In the genomic region with DNA sequence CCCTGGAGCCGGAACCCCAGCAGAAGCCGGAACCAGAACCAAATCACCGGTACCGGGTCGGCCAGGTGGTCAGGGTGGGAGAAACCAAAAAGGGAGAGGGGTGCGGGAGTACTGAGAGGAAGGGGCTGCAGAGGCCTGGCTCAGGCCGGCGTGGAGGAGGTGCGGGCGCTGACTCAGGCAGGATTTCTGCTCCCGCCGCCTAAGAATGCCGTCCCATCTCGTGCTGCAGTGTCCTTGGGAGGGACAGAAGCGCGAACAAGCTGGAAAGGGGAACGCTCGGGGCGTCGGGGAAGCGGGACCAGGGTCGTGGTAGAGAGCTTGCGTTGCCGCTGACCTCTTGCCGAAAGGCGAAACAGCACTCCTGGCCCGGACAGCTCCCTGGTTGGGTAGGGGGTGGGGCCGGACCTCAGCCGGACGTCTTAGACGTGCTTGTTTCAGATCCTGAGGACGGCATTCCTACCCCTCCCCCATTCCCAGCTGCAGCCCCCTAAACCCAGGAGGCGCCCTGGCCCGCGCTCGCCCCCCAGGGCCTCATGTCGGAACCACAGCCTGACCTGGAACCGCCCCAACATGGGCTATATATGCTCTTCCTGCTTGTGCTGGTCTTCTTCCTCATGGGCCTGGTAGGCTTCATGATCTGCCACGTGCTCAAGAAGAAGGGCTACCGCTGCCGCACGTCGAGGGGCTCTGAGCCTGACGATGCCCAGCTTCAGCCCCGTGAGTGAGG, we compare ENCODE assay signal across 8 cellular contexts. TPM values are rescaled to one million over a fixed set of nuclear protein-coding genes. Genes with fewer than 3 reads are reported as not detected.
A peak's percentile ranks its signal among the peaks of the same experiment; 100 is the strongest.
DNase-seq lines count a peak whose midpoint lies in the region; TF ChIP-seq lines count a peak whose summit lies in the region.

No MANE protein-coding gene starts in this region.

- H3K27ac ChIP-seq in HEK293 (ENCODE audit: extremely low read depth, low read depth, low read length), result no peak overlapping the region; the same call in 1 of the 2 replicates

- TF ChIP-seq CTCF in HEK293 (tag by site-specific recombination; IDR thresholded peaks at IDR 0.05), result no peak
- peak; percentile 49 for TF ChIP-seq CTCF in endothelial cell (IDR thresholded peaks at IDR 0.05; ENCODE audit: unreplicated experiment)

- H3K9me3 ChIP-seq in HEK293 (ENCODE audit: control insufficient read depth, insufficient read depth, low read depth, low read length), result no peaks in the 10 kb centered on the region
- no peaks in the 10 kb centered on the region for H3K9me3 ChIP-seq in mononuclear cell (ENCODE audit: low read depth, low read length)

- no peaks in the 10 kb centered on the region for H3K9me3 Mint-ChIP-seq in endothelial cell (ENCODE audit: unreplicated experiment)
- H3K9me3 Mint-ChIP-seq in stimulated activated naive CD8-positive, alpha-beta T cell treated with anti-CD3 and anti-CD28 coated beads, Interleukin-15, Interleukin-2, amounts not matched to agents 100 ng/mL and 50 ng/mL, for 24 hours, result no peaks in the 10 kb centered on the region

- DNase-seq in DMS53 treated with DMSO at 0.1 percent for 48 hours (lab: John Stamatoyannopoulos, UW; ENCODE audit: unreplicated experiment), result peak; percentile 32
- DNase-seq in NCI-H82 (lab: John Stamatoyannopoulos, UW), result peak; percentile 80
- DNase-seq in activated CD8-positive, alpha-beta memory T cell treated with anti-CD3 and anti-CD28 coated beads for 4 hours (ENCODE audit: low read depth in 2 of 2), result peak; percentile 31 to 38
- DNase-seq in endothelial cell (ENCODE audit: low spot score), result peak; percentile 84
- no peak for DNase-seq in NCI-H187 treated with DMSO at 0.1 percent for 48 hours (lab: John Stamatoyannopoulos, UW)

- H3K36me3 ChIP-seq in HEK293 (ENCODE audit: control insufficient read depth in 2 of 2, insufficient read depth in 1 of 2, low read length in 2 of 2), result peaks cover 10 to 32% of the 10 kb centered on the region in 2 experiments

- CTCF ChIA-PET in HEK293 (lab: Yijun Ruan, JAX), result interaction anchor here (0.5 to 12.5 kb wide), 7 partner anchors 18 to 1453 kb away, joined by 3 to 125 read pairs (median 4); a partner anchor contains a TSS

- H3K36me3 Mint-ChIP-seq in endothelial cell (ENCODE audit: low read depth, unreplicated experiment), result peaks cover 18% of the 10 kb centered on the region
- peaks cover 56% of the 10 kb centered on the region for H3K36me3 Mint-ChIP-seq in stimulated activated naive CD8-positive, alpha-beta T cell treated with anti-CD3 and anti-CD28 coated beads, Interleukin-15, Interleukin-2, amounts not matched to agents 100 ng/mL and 50 ng/mL, for 24 hours (ENCODE audit: low read depth)

- POLR2A ChIA-PET in HEK293 (lab: Yijun Ruan, JAX), result interaction anchor here (1.0 to 2.7 kb wide), 7 partner anchors 18 to 331 kb away, joined by 4 to 42 read pairs (median 9); a partner anchor contains a TSS

- H3K4me3 Mint-ChIP-seq in endothelial cell (ENCODE audit: unreplicated experiment), result peak overlapping the region; percentile 86
- peak overlapping the region; percentile 92 for H3K4me3 Mint-ChIP-seq in stimulated activated naive CD8-positive, alpha-beta T cell treated with anti-CD3 and anti-CD28 coated beads, Interleukin-15, Interleukin-2, amounts not matched to agents 100 ng/mL and 50 ng/mL, for 24 hours

- H3K27me3 Mint-ChIP-seq in endothelial cell (ENCODE audit: unreplicated experiment), result peaks cover 7% of the 10 kb centered on the region
- no peaks in the 10 kb centered on the region for H3K27me3 Mint-ChIP-seq in stimulated activated naive CD8-positive, alpha-beta T cell treated with anti-CD3 and anti-CD28 coated beads, Interleukin-15, Interleukin-2, amounts not matched to agents 100 ng/mL and 50 ng/mL, for 24 hours

- H3K4me1 ChIP-seq in HEK293 (ENCODE audit: control insufficient read depth, insufficient read depth, low read length), result peaks cover 6% of the 10 kb centered on the region
- peaks cover 44% of the 10 kb centered on the region for H3K4me1 ChIP-seq in mononuclear cell (ENCODE audit: insufficient read depth, low read length)

- H3K27ac Mint-ChIP-seq in endothelial cell (ENCODE audit: unreplicated experiment), result peak overlapping the region; percentile 48
- peak overlapping the region; percentile 90 for H3K27ac Mint-ChIP-seq in stimulated activated naive CD8-positive, alpha-beta T cell treated with anti-CD3 and anti-CD28 coated beads, Interleukin-15, Interleukin-2, amounts not matched to agents 100 ng/mL and 50 ng/mL, for 24 hours

- H3K4me1 Mint-ChIP-seq in endothelial cell (ENCODE audit: unreplicated experiment), result peaks cover 57% of the 10 kb centered on the region
- peaks cover 61% of the 10 kb centered on the region for H3K4me1 Mint-ChIP-seq in stimulated activated naive CD8-positive, alpha-beta T cell treated with anti-CD3 and anti-CD28 coated beads, Interleukin-15, Interleukin-2, amounts not matched to agents 100 ng/mL and 50 ng/mL, for 24 hours (ENCODE audit: low read depth)

- no peaks in the 10 kb centered on the region for H3K27me3 ChIP-seq in mononuclear cell (ENCODE audit: insufficient read depth, low read length)

- H3K4me3 ChIP-seq in HEK293 (ENCODE audit: low read depth, low read length) (peak overlapping the region; percentile 97), mononuclear cell (ENCODE audit: low read length) (peak overlapping the region; percentile 91)

TF ChIP-seq in HEK293, 187 proteins besides CTCF, POLR2A, EP300 and RAD21 (continues in another document):
- TF ChIP-seq, protein P1, sequence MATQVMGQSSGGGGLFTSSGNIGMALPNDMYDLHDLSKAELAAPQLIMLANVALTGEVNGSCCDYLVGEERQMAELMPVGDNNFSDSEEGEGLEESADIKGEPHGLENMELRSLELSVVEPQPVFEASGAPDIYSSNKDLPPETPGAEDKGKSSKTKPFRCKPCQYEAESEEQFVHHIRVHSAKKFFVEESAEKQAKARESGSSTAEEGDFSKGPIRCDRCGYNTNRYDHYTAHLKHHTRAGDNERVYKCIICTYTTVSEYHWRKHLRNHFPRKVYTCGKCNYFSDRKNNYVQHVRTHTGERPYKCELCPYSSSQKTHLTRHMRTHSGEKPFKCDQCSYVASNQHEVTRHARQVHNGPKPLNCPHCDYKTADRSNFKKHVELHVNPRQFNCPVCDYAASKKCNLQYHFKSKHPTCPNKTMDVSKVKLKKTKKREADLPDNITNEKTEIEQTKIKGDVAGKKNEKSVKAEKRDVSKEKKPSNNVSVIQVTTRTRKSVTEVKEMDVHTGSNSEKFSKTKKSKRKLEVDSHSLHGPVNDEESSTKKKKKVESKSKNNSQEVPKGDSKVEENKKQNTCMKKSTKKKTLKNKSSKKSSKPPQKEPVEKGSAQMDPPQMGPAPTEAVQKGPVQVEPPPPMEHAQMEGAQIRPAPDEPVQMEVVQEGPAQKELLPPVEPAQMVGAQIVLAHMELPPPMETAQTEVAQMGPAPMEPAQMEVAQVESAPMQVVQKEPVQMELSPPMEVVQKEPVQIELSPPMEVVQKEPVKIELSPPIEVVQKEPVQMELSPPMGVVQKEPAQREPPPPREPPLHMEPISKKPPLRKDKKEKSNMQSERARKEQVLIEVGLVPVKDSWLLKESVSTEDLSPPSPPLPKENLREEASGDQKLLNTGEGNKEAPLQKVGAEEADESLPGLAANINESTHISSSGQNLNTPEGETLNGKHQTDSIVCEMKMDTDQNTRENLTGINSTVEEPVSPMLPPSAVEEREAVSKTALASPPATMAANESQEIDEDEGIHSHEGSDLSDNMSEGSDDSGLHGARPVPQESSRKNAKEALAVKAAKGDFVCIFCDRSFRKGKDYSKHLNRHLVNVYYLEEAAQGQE (tag by site-specific recombination; IDR thresholded peaks at IDR 0.05), result peak; percentile 92
- TF ChIP-seq, protein P2, sequence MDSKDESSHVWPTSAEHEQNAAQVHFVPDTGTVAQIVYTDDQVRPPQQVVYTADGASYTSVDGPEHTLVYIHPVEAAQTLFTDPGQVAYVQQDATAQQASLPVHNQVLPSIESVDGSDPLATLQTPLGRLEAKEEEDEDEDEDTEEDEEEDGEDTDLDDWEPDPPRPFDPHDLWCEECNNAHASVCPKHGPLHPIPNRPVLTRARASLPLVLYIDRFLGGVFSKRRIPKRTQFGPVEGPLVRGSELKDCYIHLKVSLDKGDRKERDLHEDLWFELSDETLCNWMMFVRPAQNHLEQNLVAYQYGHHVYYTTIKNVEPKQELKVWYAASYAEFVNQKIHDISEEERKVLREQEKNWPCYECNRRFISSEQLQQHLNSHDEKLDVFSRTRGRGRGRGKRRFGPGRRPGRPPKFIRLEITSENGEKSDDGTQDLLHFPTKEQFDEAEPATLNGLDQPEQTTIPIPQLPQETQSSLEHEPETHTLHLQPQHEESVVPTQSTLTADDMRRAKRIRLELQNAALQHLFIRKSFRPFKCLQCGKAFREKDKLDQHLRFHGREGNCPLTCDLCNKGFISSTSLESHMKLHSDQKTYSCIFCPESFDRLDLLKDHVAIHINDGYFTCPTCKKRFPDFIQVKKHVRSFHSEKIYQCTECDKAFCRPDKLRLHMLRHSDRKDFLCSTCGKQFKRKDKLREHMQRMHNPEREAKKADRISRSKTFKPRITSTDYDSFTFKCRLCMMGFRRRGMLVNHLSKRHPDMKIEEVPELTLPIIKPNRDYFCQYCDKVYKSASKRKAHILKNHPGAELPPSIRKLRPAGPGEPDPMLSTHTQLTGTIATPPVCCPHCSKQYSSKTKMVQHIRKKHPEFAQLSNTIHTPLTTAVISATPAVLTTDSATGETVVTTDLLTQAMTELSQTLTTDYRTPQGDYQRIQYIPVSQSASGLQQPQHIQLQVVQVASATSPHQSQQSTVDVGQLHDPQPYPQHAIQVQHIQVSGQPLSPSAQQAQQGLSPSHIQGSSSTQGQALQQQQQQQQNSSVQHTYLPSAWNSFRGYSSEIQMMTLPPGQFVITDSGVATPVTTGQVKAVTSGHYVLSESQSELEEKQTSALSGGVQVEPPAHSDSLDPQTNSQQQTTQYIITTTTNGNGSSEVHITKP (tag by site-specific recombination; IDR thresholded peaks at IDR 0.05), result peak; percentile 75; the same call in 1 of the 2 replicates
- no peak for TF ChIP-seq ZNF175 (tag by site-specific recombination; IDR thresholded peaks at IDR 0.05)
- TF ChIP-seq SCRT1 (tag by site-specific recombination; IDR thresholded peaks at IDR 0.05; ENCODE audit: borderline replicate concordance), result no peak
- no peak for TF ChIP-seq BCL11A (tag by site-specific recombination; IDR thresholded peaks at IDR 0.05; ENCODE audit: low read depth)
- no peak for TF ChIP-seq ZNF350 (tag by site-specific recombination; IDR thresholded peaks at IDR 0.05)
- no peak for TF ChIP-seq ZNF530 (tag by site-specific recombination; IDR thresholded peaks at IDR 0.05; ENCODE audit: low read depth)
- no peak for TF ChIP-seq ZNF174 (tag by site-specific recombination; IDR thresholded peaks at IDR 0.05)

RNA-seq across cellular contexts. Expression of a gene that starts 1.1 kb away (rescaled TPM):
- total RNA-seq in endothelial cell (ENCODE audit: unreplicated experiment) (17.4 TPM), mononuclear cell (6.6 TPM)

RNA-seq across cellular contexts. Expression of a gene that starts 1.2 kb away (rescaled TPM):
- total RNA-seq in endothelial cell (ENCODE audit: unreplicated experiment), result 84.9 TPM
- total RNA-seq in mononuclear cell, result 30.5 TPM

RNA-seq across cellular contexts. Expression of a gene that starts 13.4 kb away (rescaled TPM):
- 63.3 TPM for total RNA-seq in endothelial cell (ENCODE audit: unreplicated experiment)
- 41.1 TPM for total RNA-seq in mononuclear cell

RNA-seq across cellular contexts. Expression of a gene that starts 19.1 kb away (rescaled TPM):
- total RNA-seq in endothelial cell (ENCODE audit: unreplicated experiment) (149 TPM), mononuclear cell (81.9 TPM)

RNA-seq across cellular contexts. Expression of a gene that starts 44.2 kb away (rescaled TPM):
- 239 TPM for total RNA-seq in endothelial cell (ENCODE audit: unreplicated experiment)
- total RNA-seq in mononuclear cell, result 1.4 TPM
